In the genomic region with DNA sequence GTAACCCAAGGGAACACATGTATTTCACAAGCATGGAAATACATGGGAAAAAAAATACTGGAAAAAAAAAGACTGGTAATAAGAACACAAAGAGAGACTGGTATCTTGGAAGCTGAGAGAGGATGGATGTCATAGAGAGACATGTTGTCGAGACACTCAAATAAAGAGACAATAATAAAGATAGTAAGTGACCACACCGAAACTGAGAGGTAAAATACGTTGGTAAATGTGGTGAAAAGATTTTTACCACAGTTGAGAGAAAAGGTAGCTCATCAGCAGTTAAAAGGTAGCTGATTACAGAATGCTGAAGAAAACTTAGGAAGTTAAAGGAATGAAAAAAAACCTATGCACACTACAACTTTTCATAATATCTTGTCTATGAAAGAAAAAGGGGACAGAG, we compare ENCODE assay signal across 29 cellular contexts.
DNase-seq lines count a peak whose midpoint lies in the region; ATAC-seq and TF ChIP-seq lines count a peak whose summit lies in the region.
"Had no signal": no experiment of that assay in that cellular context is flagged by ENCODE, and none has a peak within 500 bp of the region (broad histone marks: within the 10 kb centered on the region; RNA-seq: fewer than 3 reads in every experiment).

No MANE protein-coding gene starts in this region.

- ATAC-seq in stimulated activated naive CD8-positive, alpha-beta T cell treated with anti-CD3 and anti-CD28 coated beads, Interleukin-15, amount 100 ng/mL, for 72 hours: peak; percentile 50
- no peak for ATAC-seq in stimulated activated naive CD8-positive, alpha-beta T cell treated with anti-CD3 and anti-CD28 coated beads, Interleukin-15, Interleukin-2, amounts not matched to agents 100 U/mL and 50 U/mL, for 24 hours
- ATAC-seq in HG03354 (IDR thresholded peaks at IDR 0.05; ENCODE audit: poor library complexity, severe bottlenecking, unreplicated experiment): peak; percentile 53
- no peak for ATAC-seq in central memory CD8-positive, alpha-beta T cell (replicated peaks; ENCODE audit: extremely low read depth, poor library complexity, severe bottlenecking)
- no peak for ATAC-seq in HG03460 (IDR thresholded peaks at IDR 0.05; ENCODE audit: unreplicated experiment)
- ATAC-seq: HCT116, left ventricle myocardium superior, psoas muscle had no signal

- no peaks in the 10 kb centered on the region for H3K36me3 ChIP-seq in right atrium auricular region

- no peaks in the 10 kb centered on the region for H3K9me3 ChIP-seq in right atrium auricular region
- H3K9me3 ChIP-seq: psoas muscle, SK-N-SH, tibial nerve had no signal

- H3K4me1 ChIP-seq in right atrium auricular region: no peaks in the 10 kb centered on the region
- H3K4me1 ChIP-seq: psoas muscle had no signal

- H3K27me3 ChIP-seq in right atrium auricular region: no peaks in the 10 kb centered on the region
- H3K27me3 ChIP-seq: tibial nerve had no signal

- peaks cover 23% of the 10 kb centered on the region for H3K4me1 Mint-ChIP-seq in stimulated activated naive CD8-positive, alpha-beta T cell treated with anti-CD3 and anti-CD28 coated beads, Interleukin-15, amount 100 ng/mL, for 72 hours
- H3K4me1 Mint-ChIP-seq in central memory CD8-positive, alpha-beta T cell: peaks cover 34% of the 10 kb centered on the region

- H3K27ac ChIP-seq in right atrium auricular region: no peak overlapping the region
- H3K27ac ChIP-seq: coronary artery, psoas muscle, tibial nerve had no signal

- DNase-seq in stimulated activated naive CD8-positive, alpha-beta T cell treated with anti-CD3 and anti-CD28 coated beads, Interleukin-15, amount 100 ng/mL, for 72 hours: no peak
- no peak for DNase-seq in stimulated activated naive CD8-positive, alpha-beta T cell treated with anti-CD3 and anti-CD28 coated beads, Interleukin-15, Interleukin-2, amounts not matched to agents 100 U/mL and 50 U/mL, for 24 hours
- DNase-seq in central memory CD8-positive, alpha-beta T cell (ENCODE audit: low spot score in 2 of 2): no peak
- DNase-seq in ureter (ENCODE audit: low spot score) (no peak), Kasumi-1 (lab: John Stamatoyannopoulos, UW) (no peak), right atrium auricular region (ENCODE audit: low spot score) (no peak)
- DNase-seq: activated CD4-positive, alpha-beta T cell treated with anti-CD3 and anti-CD28 coated beads for 4 hours; activated naive CD4-positive, alpha-beta T cell treated with anti-CD3 and anti-CD28 coated beads, Interleukin-2, amount 10 ng/mL, durations not matched to agents 7 days and 5 days; activated T-cell treated with anti-CD3 and anti-CD28 coated beads, Interleukin-2, amount 50 U/mL, for 48 hours; amygdala; DMS153; effector memory CD4-positive, alpha-beta T cell; erythroblast; glutamatergic neuron; IMR-90; left ventricle myocardium superior; NCI-H1092 treated with DMSO at 0.1 percent for 48 hours; NCI-H2029; NCI-H526; nucleus accumbens; psoas muscle; SK-N-SH; stimulated activated CD4-positive, alpha-beta T cell treated with anti-CD3 and anti-CD28 coated beads, Interleukin-4, amount 100 ng/mL, for 4 hours had no signal

- H3K27me3 Mint-ChIP-seq in stimulated activated naive CD8-positive, alpha-beta T cell treated with anti-CD3 and anti-CD28 coated beads, Interleukin-15, amount 100 ng/mL, for 72 hours: no peaks in the 10 kb centered on the region
- H3K27me3 Mint-ChIP-seq in central memory CD8-positive, alpha-beta T cell: no peaks in the 10 kb centered on the region
- H3K27me3 Mint-ChIP-seq: activated naive CD4-positive, alpha-beta T cell treated with anti-CD3 and anti-CD28 coated beads, Interleukin-2, amount 10 ng/mL, durations not matched to agents 7 days and 5 days; stimulated activated naive CD8-positive, alpha-beta T cell treated with anti-CD3 and anti-CD28 coated beads, Interleukin-15, Interleukin-2, amounts not matched to agents 100 ng/mL and 50 ng/mL, for 24 hours had no signal

- peaks cover 63% of the 10 kb centered on the region for H3K36me3 Mint-ChIP-seq in central memory CD8-positive, alpha-beta T cell (ENCODE audit: insufficient read depth)

- H3K27ac Mint-ChIP-seq in stimulated activated naive CD8-positive, alpha-beta T cell treated with anti-CD3 and anti-CD28 coated beads, Interleukin-15, amount 100 ng/mL, for 72 hours: no peak overlapping the region
- H3K27ac Mint-ChIP-seq in central memory CD8-positive, alpha-beta T cell (ENCODE audit: low read depth): peak overlapping the region; percentile 64
- H3K27ac Mint-ChIP-seq: activated naive CD4-positive, alpha-beta T cell treated with anti-CD3 and anti-CD28 coated beads, Interleukin-2, amount 10 ng/mL, durations not matched to agents 7 days and 5 days had no signal

- no peaks in the 10 kb centered on the region for H3K9me3 Mint-ChIP-seq in stimulated activated naive CD8-positive, alpha-beta T cell treated with anti-CD3 and anti-CD28 coated beads, Interleukin-15, amount 100 ng/mL, for 72 hours
- no peaks in the 10 kb centered on the region for H3K9me3 Mint-ChIP-seq in central memory CD8-positive, alpha-beta T cell
- H3K9me3 Mint-ChIP-seq: activated naive CD4-positive, alpha-beta T cell treated with anti-CD3 and anti-CD28 coated beads, Interleukin-2, amount 10 ng/mL, durations not matched to agents 7 days and 5 days; stimulated activated naive CD8-positive, alpha-beta T cell treated with anti-CD3 and anti-CD28 coated beads, Interleukin-15, Interleukin-2, amounts not matched to agents 100 ng/mL and 50 ng/mL, for 24 hours had no signal

- no peak overlapping the region for H3K4me3 Mint-ChIP-seq in stimulated activated naive CD8-positive, alpha-beta T cell treated with anti-CD3 and anti-CD28 coated beads, Interleukin-15, amount 100 ng/mL, for 72 hours
- H3K4me3 Mint-ChIP-seq in central memory CD8-positive, alpha-beta T cell: no peak overlapping the region
- H3K4me3 Mint-ChIP-seq: activated naive CD4-positive, alpha-beta T cell treated with anti-CD3 and anti-CD28 coated beads, Interleukin-2, amount 10 ng/mL, durations not matched to agents 7 days and 5 days; stimulated activated naive CD8-positive, alpha-beta T cell treated with anti-CD3 and anti-CD28 coated beads, Interleukin-15, Interleukin-2, amounts not matched to agents 100 ng/mL and 50 ng/mL, for 24 hours had no signal

- no peak for TF ChIP-seq CTCF in right atrium auricular region (IDR thresholded peaks at IDR 0.05)

- no peak overlapping the region for H3K4me3 ChIP-seq in right atrium auricular region
- H3K4me3 ChIP-seq: coronary artery, psoas muscle, tibial nerve had no signal

Comparison
In these comparisons a context has a peak if more than half of its experiments do, and no peak if none do; other contexts are left out.
1. ATAC-seq: peak in stimulated activated naive CD8-positive, alpha-beta T cell treated with anti-CD3 and anti-CD28 coated beads, Interleukin-15, amount 100 ng/mL, for 72 hours (single experiment) and HG03354 (single experiment); none in stimulated activated naive CD8-positive, alpha-beta T cell treated with anti-CD3 and anti-CD28 coated beads, Interleukin-15, Interleukin-2, amounts not matched to agents 100 U/mL and 50 U/mL, for 24 hours (single experiment), central memory CD8-positive, alpha-beta T cell (single experiment) and HG03460 (single experiment).